Comparison of ENCODE assay signal across 1 cellular context in the genomic region with DNA sequence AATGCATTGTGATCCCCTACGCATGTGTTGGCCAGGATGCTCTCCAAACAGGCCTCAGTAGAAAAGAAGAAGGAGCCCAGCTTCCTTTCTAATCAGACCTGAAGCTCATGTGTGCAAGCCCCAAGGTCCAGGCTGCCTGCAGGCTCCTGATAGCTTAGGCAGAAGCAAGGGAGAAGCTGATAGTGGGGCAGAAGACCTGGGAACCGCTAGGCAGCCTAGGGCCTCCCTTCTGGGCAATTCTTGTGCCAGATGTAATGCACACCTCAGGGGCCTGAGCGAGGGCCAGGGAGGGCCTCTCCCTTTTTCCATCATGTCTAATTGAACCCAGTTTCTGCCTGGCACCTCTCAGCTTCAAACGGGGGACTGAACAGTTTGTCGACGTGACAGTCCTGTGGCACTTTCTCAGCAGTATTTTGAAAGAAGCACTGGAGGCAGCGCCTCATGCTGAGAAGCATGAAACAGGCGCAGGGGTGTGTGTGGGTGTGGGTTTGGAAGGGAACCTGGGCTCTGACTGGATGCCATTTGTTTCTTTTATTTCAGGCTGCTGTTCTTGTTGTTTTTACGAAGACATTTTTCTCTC.
A peak's percentile ranks its signal among the peaks of the same experiment; 100 is the strongest.
TF ChIP-seq lines count a peak whose summit lies in the region.

No MANE protein-coding gene starts in this region.

TF ChIP-seq in K562, 482 proteins besides CTCF, POLR2A, EP300 and RAD21 (continued from another document and continues in another):
- TF ChIP-seq HMGXB4 (CRISPR knock-in tag; IDR thresholded peaks at IDR 0.05) = no peak
- no peak for TF ChIP-seq YBX1 (IDR thresholded peaks at IDR 0.05)
- peak; percentile 50; the same call in 1 of the 2 replicates for TF ChIP-seq MYC (IDR thresholded peaks at IDR 0.05; ENCODE audit: low read depth, low read length)
- no peak for TF ChIP-seq MYC (CRISPR knock-in tag; IDR thresholded peaks at IDR 0.05; ENCODE audit: borderline replicate concordance, low read depth)
- 0 out of 2 replicates have a peak, but pooled peaks have one; percentile 5 for TF ChIP-seq SMARCA5 (IDR thresholded peaks at IDR 0.05)
- no peak for TF ChIP-seq ZNF224 (CRISPR knock-in tag; IDR thresholded peaks at IDR 0.05)
- TF ChIP-seq RFX1 (IDR thresholded peaks at IDR 0.05) = no peak
- TF ChIP-seq, protein P1, sequence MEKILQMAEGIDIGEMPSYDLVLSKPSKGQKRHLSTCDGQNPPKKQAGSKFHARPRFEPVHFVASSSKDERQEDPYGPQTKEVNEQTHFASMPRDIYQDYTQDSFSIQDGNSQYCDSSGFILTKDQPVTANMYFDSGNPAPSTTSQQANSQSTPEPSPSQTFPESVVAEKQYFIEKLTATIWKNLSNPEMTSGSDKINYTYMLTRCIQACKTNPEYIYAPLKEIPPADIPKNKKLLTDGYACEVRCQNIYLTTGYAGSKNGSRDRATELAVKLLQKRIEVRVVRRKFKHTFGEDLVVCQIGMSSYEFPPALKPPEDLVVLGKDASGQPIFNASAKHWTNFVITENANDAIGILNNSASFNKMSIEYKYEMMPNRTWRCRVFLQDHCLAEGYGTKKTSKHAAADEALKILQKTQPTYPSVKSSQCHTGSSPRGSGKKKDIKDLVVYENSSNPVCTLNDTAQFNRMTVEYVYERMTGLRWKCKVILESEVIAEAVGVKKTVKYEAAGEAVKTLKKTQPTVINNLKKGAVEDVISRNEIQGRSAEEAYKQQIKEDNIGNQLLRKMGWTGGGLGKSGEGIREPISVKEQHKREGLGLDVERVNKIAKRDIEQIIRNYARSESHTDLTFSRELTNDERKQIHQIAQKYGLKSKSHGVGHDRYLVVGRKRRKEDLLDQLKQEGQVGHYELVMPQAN (IDR thresholded peaks at IDR 0.05; ENCODE audit: borderline replicate concordance) = no peak
- TF ChIP-seq SMARCE1 (IDR thresholded peaks at IDR 0.05) = peak; percentile 91
- TF ChIP-seq BRCA1 (IDR thresholded peaks at IDR 0.05) = no peak
- no peak for TF ChIP-seq BRCA1 (CRISPR knock-in tag; IDR thresholded peaks at IDR 0.05)
- 0 out of 2 replicates have a peak, but pooled peaks have one; percentile 21 for TF ChIP-seq ATF7 (IDR thresholded peaks at IDR 0.05)
- TF ChIP-seq ZNF589 (CRISPR knock-in tag; IDR thresholded peaks at IDR 0.05; ENCODE audit: low read depth) = 0 out of 2 replicates have a peak, but pooled peaks have one; percentile 50
- no peak for TF ChIP-seq ZNF696 (CRISPR knock-in tag; conservative IDR thresholded peaks at IDR 0.05)
- TF ChIP-seq NFE2L1 (tag; IDR thresholded peaks at IDR 0.05; ENCODE audit: borderline replicate concordance, low read depth) = no peak
- TF ChIP-seq, protein P2, sequence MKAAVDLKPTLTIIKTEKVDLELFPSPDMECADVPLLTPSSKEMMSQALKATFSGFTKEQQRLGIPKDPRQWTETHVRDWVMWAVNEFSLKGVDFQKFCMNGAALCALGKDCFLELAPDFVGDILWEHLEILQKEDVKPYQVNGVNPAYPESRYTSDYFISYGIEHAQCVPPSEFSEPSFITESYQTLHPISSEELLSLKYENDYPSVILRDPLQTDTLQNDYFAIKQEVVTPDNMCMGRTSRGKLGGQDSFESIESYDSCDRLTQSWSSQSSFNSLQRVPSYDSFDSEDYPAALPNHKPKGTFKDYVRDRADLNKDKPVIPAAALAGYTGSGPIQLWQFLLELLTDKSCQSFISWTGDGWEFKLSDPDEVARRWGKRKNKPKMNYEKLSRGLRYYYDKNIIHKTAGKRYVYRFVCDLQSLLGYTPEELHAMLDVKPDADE (conservative IDR thresholded peaks at IDR 0.05; ENCODE audit: control insufficient read depth, low read depth, low read length) = peak; percentile 65; the same call in 1 of the 2 replicates
- no peak for TF ChIP-seq SNIP1 (IDR thresholded peaks at IDR 0.05; ENCODE audit: low read depth)
- no peak for TF ChIP-seq KDM5B (IDR thresholded peaks at IDR 0.05; ENCODE audit: insufficient replicate concordance, low read depth, low read length)
- TF ChIP-seq, protein P3, sequence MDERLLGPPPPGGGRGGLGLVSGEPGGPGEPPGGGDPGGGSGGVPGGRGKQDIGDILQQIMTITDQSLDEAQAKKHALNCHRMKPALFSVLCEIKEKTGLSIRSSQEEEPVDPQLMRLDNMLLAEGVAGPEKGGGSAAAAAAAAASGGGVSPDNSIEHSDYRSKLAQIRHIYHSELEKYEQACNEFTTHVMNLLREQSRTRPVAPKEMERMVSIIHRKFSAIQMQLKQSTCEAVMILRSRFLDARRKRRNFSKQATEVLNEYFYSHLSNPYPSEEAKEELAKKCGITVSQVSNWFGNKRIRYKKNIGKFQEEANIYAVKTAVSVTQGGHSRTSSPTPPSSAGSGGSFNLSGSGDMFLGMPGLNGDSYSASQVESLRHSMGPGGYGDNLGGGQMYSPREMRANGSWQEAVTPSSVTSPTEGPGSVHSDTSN (CRISPR knock-in tag; IDR thresholded peaks at IDR 0.05; ENCODE audit: low read depth) = no peak
- TF ChIP-seq, protein P3 (tag; conservative IDR thresholded peaks at IDR 0.05; ENCODE audit: low read depth) = 0 out of 2 replicates have a peak, but pooled peaks have one; percentile 10
- TF ChIP-seq GATAD2A (IDR thresholded peaks at IDR 0.05) = peak; percentile 75; the same call in 1 of the 2 replicates
- TF ChIP-seq BHLHE40 (IDR thresholded peaks at IDR 0.05; ENCODE audit: low read length) = peak; percentile 68
- no peak for TF ChIP-seq NR0B1 (IDR thresholded peaks at IDR 0.05; ENCODE audit: partially characterized antibody)
- no peak for TF ChIP-seq SRSF9 (IDR thresholded peaks at IDR 0.05; ENCODE audit: borderline replicate concordance, low read depth, low read length)
- no peak for TF ChIP-seq FUS (optimal IDR thresholded peaks at IDR 0.05; ENCODE audit: low read depth, low read length)
- 0 out of 2 replicates have a peak, but pooled peaks have one; percentile 39 for TF ChIP-seq ZNF232 (CRISPR knock-in tag; IDR thresholded peaks at IDR 0.05)
- TF ChIP-seq RBM34 (IDR thresholded peaks at IDR 0.05; ENCODE audit: borderline replicate concordance, insufficient read depth, low read length) = no peak
- no peak for TF ChIP-seq NFATC3 (IDR thresholded peaks at IDR 0.05)
- TF ChIP-seq CBX3 (IDR thresholded peaks at IDR 0.05; ENCODE audit: borderline replicate concordance in 1 of 2, low read length in 2 of 2) = peak in 1 of 2 experiments; percentile 71; a peak in 1 of 3 replicates
- TF ChIP-seq EHMT2 (IDR thresholded peaks at IDR 0.05) = no peak
- no peak for TF ChIP-seq NFYB (IDR thresholded peaks at IDR 0.05; ENCODE audit: extremely low read depth, insufficient read length)
- TF ChIP-seq CTBP1 (IDR thresholded peaks at IDR 0.05; ENCODE audit: borderline replicate concordance) = peak; percentile 86
- TF ChIP-seq ZNF75A (CRISPR knock-in tag; IDR thresholded peaks at IDR 0.05) = no peak
- TF ChIP-seq TOE1 (IDR thresholded peaks at IDR 0.05; ENCODE audit: borderline replicate concordance) = peak; percentile 53; the same call in 1 of the 2 replicates
- no peak for TF ChIP-seq TOE1 (CRISPR knock-in tag; IDR thresholded peaks at IDR 0.05; ENCODE audit: borderline replicate concordance, low read depth)
- TF ChIP-seq HDAC1 (IDR thresholded peaks at IDR 0.05) = peak in 1 of 2 experiments; percentile 61; a peak in 1 of 4 replicates
- TF ChIP-seq, protein P4, sequence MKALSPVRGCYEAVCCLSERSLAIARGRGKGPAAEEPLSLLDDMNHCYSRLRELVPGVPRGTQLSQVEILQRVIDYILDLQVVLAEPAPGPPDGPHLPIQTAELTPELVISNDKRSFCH (CRISPR knock-in tag; IDR thresholded peaks at IDR 0.05) = no peak
- TF ChIP-seq, protein P4 (tag; IDR thresholded peaks at IDR 0.05) = peak; percentile 60
- 0 out of 2 replicates have a peak, but pooled peaks have one; percentile 15 for TF ChIP-seq NR2C1 (IDR thresholded peaks at IDR 0.05)
- no peak; the same call in none of the 2 replicates for TF ChIP-seq NR2C1 (tag; IDR thresholded peaks at IDR 0.05)
- TF ChIP-seq, protein P5, sequence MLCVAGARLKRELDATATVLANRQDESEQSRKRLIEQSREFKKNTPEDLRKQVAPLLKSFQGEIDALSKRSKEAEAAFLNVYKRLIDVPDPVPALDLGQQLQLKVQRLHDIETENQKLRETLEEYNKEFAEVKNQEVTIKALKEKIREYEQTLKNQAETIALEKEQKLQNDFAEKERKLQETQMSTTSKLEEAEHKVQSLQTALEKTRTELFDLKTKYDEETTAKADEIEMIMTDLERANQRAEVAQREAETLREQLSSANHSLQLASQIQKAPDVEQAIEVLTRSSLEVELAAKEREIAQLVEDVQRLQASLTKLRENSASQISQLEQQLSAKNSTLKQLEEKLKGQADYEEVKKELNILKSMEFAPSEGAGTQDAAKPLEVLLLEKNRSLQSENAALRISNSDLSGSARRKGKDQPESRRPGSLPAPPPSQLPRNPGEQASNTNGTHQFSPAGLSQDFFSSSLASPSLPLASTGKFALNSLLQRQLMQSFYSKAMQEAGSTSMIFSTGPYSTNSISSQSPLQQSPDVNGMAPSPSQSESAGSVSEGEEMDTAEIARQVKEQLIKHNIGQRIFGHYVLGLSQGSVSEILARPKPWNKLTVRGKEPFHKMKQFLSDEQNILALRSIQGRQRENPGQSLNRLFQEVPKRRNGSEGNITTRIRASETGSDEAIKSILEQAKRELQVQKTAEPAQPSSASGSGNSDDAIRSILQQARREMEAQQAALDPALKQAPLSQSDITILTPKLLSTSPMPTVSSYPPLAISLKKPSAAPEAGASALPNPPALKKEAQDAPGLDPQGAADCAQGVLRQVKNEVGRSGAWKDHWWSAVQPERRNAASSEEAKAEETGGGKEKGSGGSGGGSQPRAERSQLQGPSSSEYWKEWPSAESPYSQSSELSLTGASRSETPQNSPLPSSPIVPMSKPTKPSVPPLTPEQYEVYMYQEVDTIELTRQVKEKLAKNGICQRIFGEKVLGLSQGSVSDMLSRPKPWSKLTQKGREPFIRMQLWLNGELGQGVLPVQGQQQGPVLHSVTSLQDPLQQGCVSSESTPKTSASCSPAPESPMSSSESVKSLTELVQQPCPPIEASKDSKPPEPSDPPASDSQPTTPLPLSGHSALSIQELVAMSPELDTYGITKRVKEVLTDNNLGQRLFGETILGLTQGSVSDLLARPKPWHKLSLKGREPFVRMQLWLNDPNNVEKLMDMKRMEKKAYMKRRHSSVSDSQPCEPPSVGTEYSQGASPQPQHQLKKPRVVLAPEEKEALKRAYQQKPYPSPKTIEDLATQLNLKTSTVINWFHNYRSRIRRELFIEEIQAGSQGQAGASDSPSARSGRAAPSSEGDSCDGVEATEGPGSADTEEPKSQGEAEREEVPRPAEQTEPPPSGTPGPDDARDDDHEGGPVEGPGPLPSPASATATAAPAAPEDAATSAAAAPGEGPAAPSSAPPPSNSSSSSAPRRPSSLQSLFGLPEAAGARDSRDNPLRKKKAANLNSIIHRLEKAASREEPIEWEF (CRISPR knock-in tag; IDR thresholded peaks at IDR 0.05) = no peak
- no peak for TF ChIP-seq CBX5 (IDR thresholded peaks at IDR 0.05; ENCODE audit: borderline replicate concordance, low read depth)
- TF ChIP-seq LEF1 (IDR thresholded peaks at IDR 0.05) = 0 out of 2 replicates have a peak, but pooled peaks have one; percentile 69
- no peak for TF ChIP-seq ZNF77 (CRISPR knock-in tag; IDR thresholded peaks at IDR 0.05)
- no peak for TF ChIP-seq ZNF785 (CRISPR knock-in tag; IDR thresholded peaks at IDR 0.05)
- peak; percentile 68 for TF ChIP-seq CREB3 (tag; conservative IDR thresholded peaks at IDR 0.05; ENCODE audit: low read depth)
- TF ChIP-seq, protein P6, sequence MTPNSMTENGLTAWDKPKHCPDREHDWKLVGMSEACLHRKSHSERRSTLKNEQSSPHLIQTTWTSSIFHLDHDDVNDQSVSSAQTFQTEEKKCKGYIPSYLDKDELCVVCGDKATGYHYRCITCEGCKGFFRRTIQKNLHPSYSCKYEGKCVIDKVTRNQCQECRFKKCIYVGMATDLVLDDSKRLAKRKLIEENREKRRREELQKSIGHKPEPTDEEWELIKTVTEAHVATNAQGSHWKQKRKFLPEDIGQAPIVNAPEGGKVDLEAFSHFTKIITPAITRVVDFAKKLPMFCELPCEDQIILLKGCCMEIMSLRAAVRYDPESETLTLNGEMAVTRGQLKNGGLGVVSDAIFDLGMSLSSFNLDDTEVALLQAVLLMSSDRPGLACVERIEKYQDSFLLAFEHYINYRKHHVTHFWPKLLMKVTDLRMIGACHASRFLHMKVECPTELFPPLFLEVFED (CRISPR knock-in tag; conservative IDR thresholded peaks at IDR 0.05) = no peak
- no peak for TF ChIP-seq ZNF717 (CRISPR knock-in tag; IDR thresholded peaks at IDR 0.05)
- peak; percentile 95 for TF ChIP-seq SMARCA4 (IDR thresholded peaks at IDR 0.05)
- no peak for TF ChIP-seq PTRF (tag; IDR thresholded peaks at IDR 0.05)
